Comparison of ENCODE assay signal across 23 cellular contexts in genomic region chr1:173210716-173211231, GRCh38. TPM values are rescaled to one million over a fixed set of nuclear protein-coding genes. Genes with fewer than 3 reads are reported as not detected.
DNase-seq lines count a peak whose midpoint lies in the region; ATAC-seq, FAIRE-seq and TF ChIP-seq lines count a peak whose summit lies in the region.
"Had no signal": no experiment of that assay in that cellular context is flagged by ENCODE, and none has a peak within 500 bp of the region (broad histone marks: within the 10 kb centered on the region; RNA-seq: fewer than 3 reads in every experiment).

No MANE protein-coding gene starts in this region.

- no peak for TF ChIP-seq RAD21 in HepG2 (CRISPR knock-in tag; IDR thresholded peaks at IDR 0.05)

- no peak overlapping the region for H3K9ac ChIP-seq in Loucy (ENCODE audit: low read depth, low read length, poor library complexity, severe bottlenecking)
- no peak overlapping the region for H3K9ac ChIP-seq in colonic mucosa (ENCODE audit: low read depth in 2 of 2, low read length in 2 of 2)
- H3K9ac ChIP-seq in HepG2 (ENCODE audit: insufficient read depth, low read depth, low read length) = peak overlapping the region; percentile 61
- H3K9ac ChIP-seq: BLaER1 treated with 17β-estradiol and CSF1 and Interleukin-3, amounts not matched to agents 10 nM and 100 nM had no signal

- H3K27me3 ChIP-seq in Loucy (ENCODE audit: insufficient read depth, low read length, poor library complexity, severe bottlenecking) (no peaks in the 10 kb centered on the region), colonic mucosa (no peaks in the 10 kb centered on the region), HepG2 (ENCODE audit: control insufficient read depth in 1 of 2, insufficient read depth in 2 of 2, low read length in 2 of 2) (no peaks in the 10 kb centered on the region), small intestine (ENCODE audit: control insufficient read depth in 2 of 2, insufficient read depth in 2 of 2, low read length in 2 of 2) (no peaks in the 10 kb centered on the region), testis (no peaks in the 10 kb centered on the region), vagina (no peaks in the 10 kb centered on the region)
- H3K27me3 ChIP-seq: BLaER1 treated with 17β-estradiol and CSF1 and Interleukin-3, amounts not matched to agents 10 nM and 100 nM; SJCRH30 had no signal

- POLR2A ChIA-PET in HepG2 (lab: Yijun Ruan, JAX) = interaction anchor here (0.6 to 2.1 kb wide), 10 partner anchors 9 to 762 kb away, joined by 3 to 10 read pairs (median 4); partner anchors contain the start of gene SUCO

- TF ChIP-seq POLR2A in HepG2 (IDR thresholded peaks at IDR 0.05; ENCODE audit: insufficient read depth in 1 of 2, low read depth in 2 of 2, low read length in 2 of 2) = peak in 1 of 2 experiments; percentile 57; a peak in 1 of 4 replicates
- TF ChIP-seq POLR2A in testis (IDR thresholded peaks at IDR 0.05) = no peak
- no peak for TF ChIP-seq POLR2A in vagina (IDR thresholded peaks at IDR 0.05)

- ATAC-seq in HepG2 = peak; percentile 97
- ATAC-seq: CD8-positive, alpha-beta T cell had no signal

- TF ChIP-seq EP300 in HepG2 (IDR thresholded peaks at IDR 0.05; ENCODE audit: low read depth in 2 of 2, low read length in 2 of 2) (peak in 1 of 2 experiments; percentile 82; a peak in 2 of 4 replicates), HepG2 (CRISPR knock-in tag; IDR thresholded peaks at IDR 0.05; ENCODE audit: borderline replicate concordance) (0 out of 2 replicates have a peak, but pooled peaks have one; percentile 19)

- H3K36me3 ChIP-seq in Loucy (ENCODE audit: insufficient read depth, low read length) = no peaks in the 10 kb centered on the region
- H3K36me3 ChIP-seq in colonic mucosa = no peaks in the 10 kb centered on the region
- H3K36me3 ChIP-seq in HepG2 (replicated peaks in 1 of 2; ENCODE audit: control insufficient read depth in 1 of 2, insufficient read depth in 2 of 2, low read length in 2 of 2) = no peaks in the 10 kb centered on the region
- no peaks in the 10 kb centered on the region for H3K36me3 ChIP-seq in small intestine (ENCODE audit: control insufficient read depth in 2 of 2, insufficient read depth in 2 of 2, low read length in 2 of 2)
- no peaks in the 10 kb centered on the region for H3K36me3 ChIP-seq in testis (ENCODE audit: low read depth, missing control alignments)
- no peaks in the 10 kb centered on the region for H3K36me3 ChIP-seq in vagina
- H3K36me3 ChIP-seq: BLaER1 treated with 17β-estradiol and CSF1 and Interleukin-3, amounts not matched to agents 10 nM and 100 nM; SJCRH30 had no signal

- H3F3A ChIP-seq in Loucy (ENCODE audit: low read depth) = peaks cover 12% of the 10 kb centered on the region; the same call in 1 of the 2 replicates

- in situ Hi-C loops in HepG2 (cut with HindIII; ENCODE audit: extremely low pct_ligation_motif_present, low pct_unique_long_range_greater_than_20kb) = loop anchor here (5.0 kb wide), 1 partner anchor 468 kb away; no protein-coding TSS in a partner anchor

- H3K4me3 ChIP-seq in Loucy (ENCODE audit: low read length, poor library complexity, severe bottlenecking) (no peak overlapping the region), colonic mucosa (no peak overlapping the region), HepG2 (replicated peaks in 1 of 3; ENCODE audit: insufficient read depth in 1 of 3, low read depth in 2 of 3, low read length in 3 of 3) (peak overlapping the region in 2 of 3 experiments; percentile 17 to 35; a peak in 2 of 6 replicates), small intestine (ENCODE audit: low read depth in 1 of 2, low read length in 2 of 2) (no peak overlapping the region), testis (no peak overlapping the region), vagina (no peak overlapping the region)
- H3K4me3 ChIP-seq: BLaER1 treated with 17β-estradiol and CSF1 and Interleukin-3, amounts not matched to agents 10 nM and 100 nM; SJCRH30 had no signal

- H3K79me2 ChIP-seq in Loucy (ENCODE audit: insufficient read depth, low read length) = no peaks in the 10 kb centered on the region
- no peaks in the 10 kb centered on the region for H3K79me2 ChIP-seq in HepG2 (ENCODE audit: insufficient read depth, low read length)

- H3K9me2 ChIP-seq in Loucy (replicated peaks; ENCODE audit: low read depth, low read length) = no peaks in the 10 kb centered on the region

- peaks cover 63% of the 10 kb centered on the region for H3K4me1 ChIP-seq in Loucy (ENCODE audit: insufficient read depth, low read length, poor library complexity, severe bottlenecking)
- no peaks in the 10 kb centered on the region for H3K4me1 ChIP-seq in colonic mucosa
- peaks cover 93% of the 10 kb centered on the region for H3K4me1 ChIP-seq in HepG2 (ENCODE audit: insufficient read depth, low read length)
- peaks cover 0 to 3% of the 10 kb centered on the region in 2 donors for H3K4me1 ChIP-seq in small intestine (ENCODE audit: control insufficient read depth in 2 of 2, insufficient read depth in 1 of 2, low read depth in 1 of 2, low read length in 1 of 2)
- no peaks in the 10 kb centered on the region for H3K4me1 ChIP-seq in testis
- H3K4me1 ChIP-seq in vagina = peaks cover 6% of the 10 kb centered on the region

- 0% methylated on average over 1 of the region's 1 CpG for WGBS in HepG2 (ENCODE audit: low lambda C conversion rate)
- WGBS in small intestine, 3 donors = 13 to 66% (median 44%) methylated on average over 1 of the region's 1 CpG
- WGBS in testis, 2 donors = 70 to 86% methylated on average over 1 of the region's 1 CpG

- H2AFZ ChIP-seq in Loucy (ENCODE audit: low read length) = peak overlapping the region; percentile 53; the same call in 1 of the 2 replicates
- no peak overlapping the region for H2AFZ ChIP-seq in HepG2 (ENCODE audit: low read length)

- CTCF ChIA-PET in HepG2 (lab: Yijun Ruan, JAX; ENCODE audit: low intra/inter-chr PET ratio, low total read pairs) = no interaction called here

- H4K20me1 ChIP-seq in Loucy (ENCODE audit: insufficient read depth, low read length, poor library complexity, severe bottlenecking) = no peaks in the 10 kb centered on the region
- H4K20me1 ChIP-seq in HepG2 (ENCODE audit: insufficient read depth, low read length) = no peaks in the 10 kb centered on the region
- H4K20me1 ChIP-seq: BLaER1 treated with 17β-estradiol and CSF1 and Interleukin-3, amounts not matched to agents 10 nM and 100 nM had no signal

- peak overlapping the region; percentile 6 for H3K4me2 ChIP-seq in Loucy (ENCODE audit: low read depth, low read length, poor library complexity, severe bottlenecking)
- H3K4me2 ChIP-seq in HepG2 (ENCODE audit: low read depth, low read length) = peak overlapping the region; percentile 88
- H3K4me2 ChIP-seq: BLaER1 treated with 17β-estradiol and CSF1 and Interleukin-3, amounts not matched to agents 10 nM and 100 nM had no signal

- peak overlapping the region; percentile 10 for H3K27ac ChIP-seq in colonic mucosa
- peak overlapping the region; percentile 85 for H3K27ac ChIP-seq in HepG2 (ENCODE audit: extremely low read length, insufficient read depth, low read length)
- H3K27ac ChIP-seq in small intestine (ENCODE audit: low read depth in 1 of 2, low read length in 1 of 2) = no peak overlapping the region
- no peak overlapping the region for H3K27ac ChIP-seq in testis
- H3K27ac ChIP-seq in vagina = no peak overlapping the region
- H3K27ac ChIP-seq: BLaER1 treated with 17β-estradiol and CSF1 and Interleukin-3, amounts not matched to agents 10 nM and 100 nM; SJCRH30 had no signal

- FAIRE-seq in HepG2 (lab: Jason Lieb, UNC) (peak; percentile 73), small intestine (lab: Jason Lieb, UNC) (no peak), urothelium cell line (lab: Jason Lieb, UNC) (no peak)
- FAIRE-seq: GM18507, H1, HTR-8/SVneo, RCC 7860 had no signal

- H3K9me3 ChIP-seq in Loucy (ENCODE audit: insufficient read depth, low read depth, low read length) (no peaks in the 10 kb centered on the region), colonic mucosa (no peaks in the 10 kb centered on the region), HepG2 (ENCODE audit: low read length) (no peaks in the 10 kb centered on the region), small intestine (ENCODE audit: control insufficient read depth, low read depth) (no peaks in the 10 kb centered on the region), testis (no peaks in the 10 kb centered on the region), vagina (no peaks in the 10 kb centered on the region)
- H3K9me3 ChIP-seq: BLaER1 treated with 17β-estradiol and CSF1 and Interleukin-3, amounts not matched to agents 10 nM and 100 nM; SJCRH30 had no signal

- intact Hi-C loops in colonic mucosa (cut with DNase I) (no loop called here), HepG2 (cut with micrococcal nuclease; ENCODE audit: unreplicated experiment) (loop anchor here (2.0 kb wide), 1 partner anchor 78 kb away; no protein-coding TSS in a partner anchor), testis (cut with DNase I; ENCODE audit: low total_unique reads) (no loop called here), vagina (cut with DNase I) (no loop called here)

- TF ChIP-seq CTCF in Loucy (conservative IDR thresholded peaks at IDR 0.05; ENCODE audit: low read length) = no peak
- TF ChIP-seq CTCF in colonic mucosa (IDR thresholded peaks at IDR 0.05) = no peak
- 0 out of 2 replicates have a peak, but pooled peaks have one; percentile 19 for TF ChIP-seq CTCF in HepG2 (CRISPR knock-in tag; IDR thresholded peaks at IDR 0.05)
- TF ChIP-seq CTCF in testis (IDR thresholded peaks at IDR 0.05) = no peak
- no peak for TF ChIP-seq CTCF in vagina (IDR thresholded peaks at IDR 0.05)

- TSS peak; percentile 82 for BruUV-seq in HepG2 (replicated peaks; lab: Mats Ljungman, UMichigan)

- no peak for DNase-seq in colonic mucosa
- peak; percentile 94 for DNase-seq in HepG2 (ENCODE audit: low spot score)
- peak; percentile 53 for DNase-seq in small intestine
- DNase-seq in testis = no peak
- DNase-seq in vagina (ENCODE audit: extremely low spot score in 2 of 2) = no peak
- no peak for DNase-seq in urothelium cell line (ENCODE audit: low spot score)
- DNase-seq in AG08395 (ENCODE audit: low spot score) = no peak
- DNase-seq: CD8-positive, alpha-beta T cell; IMR-90; MV-4-11; NCI-H1105 treated with DMSO at 0.1 percent for 48 hours; NCI-H1694; NCI-H2081; NCI-H2171; NCI-H345; NCI-H774; SJCRH30 had no signal

RNA-seq across cellular contexts. Expression of gene TNFSF4, which starts 3.6 kb away (rescaled TPM):
- total RNA-seq in colonic mucosa = 1 to 10 TPM in 1 of 2 donors, under 1 TPM in 1; 0.44 to 1.1 TPM
- 2.4 and 3.2 TPM in 2 replicates for total RNA-seq in HepG2 (2016; rRNA removed; fragmentation: Illumina TruSeq; extraction: Trizol)
- total RNA-seq in HepG2 (2016; cell fraction: cytosol; rRNA removed; fragmentation: Illumina TruSeq; extraction: Trizol; ENCODE audit: low read depth) = 0.30 and 0.53 TPM in 2 replicates
- 2.7 and 3.6 TPM in 2 replicates for total RNA-seq in HepG2 (2016; cell fraction: insoluble cytoplasmic fraction; rRNA removed; fragmentation: Illumina TruSeq; extraction: Trizol)
- 2.0 TPM in 2 replicates for total RNA-seq in HepG2 (2016; cell fraction: membrane; rRNA removed; fragmentation: Illumina TruSeq; extraction: Trizol)
- total RNA-seq in HepG2 (2016; cell fraction: nucleus; rRNA removed; fragmentation: Illumina TruSeq; extraction: Trizol) = 2.8 and 3.0 TPM in 2 replicates
- polyA plus RNA-seq in HepG2 (2011; rRNA removed) = 7.9 and 8.3 TPM in 2 replicates
- 3.3 and 6.8 TPM in 2 replicates for polyA plus RNA-seq in HepG2 (2011; cell fraction: cytosol; rRNA removed)
- polyA plus RNA-seq in HepG2 (2011; cell fraction: nucleus; rRNA removed) = 3.2 and 5.6 TPM in 2 replicates
- polyA plus RNA-seq in HepG2 (2012) = 9.1 and 11.8 TPM in 2 replicates
- polyA plus RNA-seq in HepG2 (2016; cell fraction: cytosol; fragmentation: Illumina TruSeq; extraction: Trizol; ENCODE audit: low read depth) = 0.17 and 0.19 TPM in 2 replicates
- 3.1 and 3.5 TPM in 2 replicates for polyA plus RNA-seq in HepG2 (2016; cell fraction: insoluble cytoplasmic fraction; fragmentation: Illumina TruSeq; extraction: Trizol; ENCODE audit: low read depth)
- polyA plus RNA-seq in HepG2 (2016; cell fraction: membrane; fragmentation: Illumina TruSeq; extraction: Trizol; ENCODE audit: low read depth) = 0.88 and 1.0 TPM in 2 replicates
- polyA plus RNA-seq in HepG2 (2016; cell fraction: nucleus; fragmentation: Illumina TruSeq; extraction: Trizol; ENCODE audit: insufficient read depth, low read depth) = 2.0 and 2.1 TPM in 2 replicates
- polyA minus RNA-seq in HepG2 (2011; rRNA and poly(A)+ RNA removed; ENCODE audit: low replicate concordance) = 0.47 and 5.8 TPM in 2 replicates
- polyA minus RNA-seq in HepG2 (2011; cell fraction: cytosol; rRNA and poly(A)+ RNA removed) = 4.8 and 5.8 TPM in 2 replicates
- 23.4 and 33.6 TPM in 2 replicates for polyA minus RNA-seq in HepG2 (2011; cell fraction: nucleus; rRNA and poly(A)+ RNA removed)
- polyA plus RNA-seq in small intestine = under 1 TPM in 1 of 3 donors, not detected in 2; 0.22 TPM
- total RNA-seq in testis = 10 to 100 TPM; 11.5 to 17.6 TPM
- 11.2 TPM for polyA plus RNA-seq in testis (ENCODE audit: insufficient read depth, low read depth, low replicate concordance)
- 0.74 TPM for total RNA-seq in vagina

Comparison
In these comparisons a context has a peak if more than half of its experiments do, and no peak if none do; other contexts are left out.
1. H3K4me3 ChIP-seq: peak in HepG2 (2 of 3); none in Loucy (single experiment), colonic mucosa (single experiment), small intestine (0 of 2), testis (0 of 2) and vagina (0 of 2).
2. DNase-seq: peak in HepG2 (single experiment) and small intestine (single experiment); none in colonic mucosa (single experiment), testis (single experiment), vagina (0 of 2), urothelium cell line (single experiment) and AG08395 (single experiment).
3. H3K27ac ChIP-seq: peak in colonic mucosa (single experiment) and HepG2 (single experiment); none in small intestine (0 of 2), testis (0 of 2) and vagina (single experiment).